ENCODE assay signal across 24 cellular contexts in the genomic region with DNA sequence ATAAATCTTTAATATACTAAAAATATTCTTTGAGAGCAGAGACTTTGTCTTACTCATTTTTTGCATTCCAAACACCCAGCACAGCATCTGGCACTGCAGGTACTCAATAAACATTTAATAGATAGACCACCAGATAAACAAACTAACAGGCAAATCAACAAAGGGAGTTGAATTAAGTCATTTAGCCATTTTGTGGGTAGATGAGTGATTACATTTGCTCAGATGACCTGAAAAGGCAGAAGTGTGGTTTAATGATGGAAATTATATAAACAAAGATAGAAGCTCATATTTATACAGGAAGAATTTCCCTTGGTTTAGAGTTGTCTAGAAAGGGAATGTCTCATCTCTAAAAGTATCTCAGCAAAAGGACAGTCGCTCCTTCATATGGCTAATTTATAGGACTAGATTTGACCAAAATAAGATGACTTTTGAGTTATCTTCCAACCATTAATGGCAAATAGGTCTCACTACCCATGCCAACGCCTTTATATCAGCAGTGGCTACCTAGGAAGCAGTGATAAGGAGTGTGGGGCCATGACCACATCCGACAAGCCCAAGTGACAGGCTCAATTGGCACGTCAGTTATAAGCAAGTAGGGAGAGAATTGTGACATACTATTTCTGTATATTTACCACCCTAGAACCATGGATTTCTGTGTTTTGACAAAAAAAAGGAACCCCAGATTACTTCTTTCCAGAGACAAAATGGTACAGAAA.
DNase-seq lines count a peak whose midpoint lies in the region; ATAC-seq, FAIRE-seq and TF ChIP-seq lines count a peak whose summit lies in the region.
"Had no signal": no experiment of that assay in that cellular context is flagged by ENCODE, and none has a peak within 500 bp of the region (broad histone marks: within the 10 kb centered on the region; RNA-seq: fewer than 3 reads in every experiment).

No MANE protein-coding gene starts in this region.

- FAIRE-seq in GM12878 (lab: Jason Lieb, UNC) = peak; percentile 23
- FAIRE-seq: GM19239, H1, HTR-8/SVneo had no signal

- POLR2A ChIA-PET in HEK293 (lab: Yijun Ruan, JAX) (no interaction called here), SK-N-SH (lab: Yijun Ruan, JAX) (no interaction called here), GM12878 (lab: Charles Lee) (no interaction called here)

- no peaks in the 10 kb centered on the region for H3K79me1 ChIP-seq in trophoblast cell (ENCODE audit: low read length)

- intact Hi-C loops in GM12878 (cut with micrococcal nuclease; ENCODE audit: unreplicated experiment) = no loop called here

- H2BK120ac ChIP-seq in trophoblast cell (ENCODE audit: insufficient read depth, low read length, poor library complexity) = no peak overlapping the region

- TF ChIP-seq EP300 in SK-N-SH (IDR thresholded peaks at IDR 0.05; ENCODE audit: borderline replicate concordance in 1 of 2, low read depth in 1 of 2, low read length in 1 of 2) (no peak), GM12878 (IDR thresholded peaks at IDR 0.05; ENCODE audit: borderline replicate concordance in 1 of 2, control insufficient read depth in 1 of 2, low read depth in 2 of 2, low read length in 2 of 2) (no peak)

- no peaks in the 10 kb centered on the region for H3K9me3 ChIP-seq in HEK293 (ENCODE audit: control insufficient read depth, insufficient read depth, low read depth, low read length)
- H3K9me3 ChIP-seq in SK-N-SH = no peaks in the 10 kb centered on the region
- H3K9me3 ChIP-seq in GM12878 (replicated peaks; ENCODE audit: control insufficient read depth, insufficient read depth, low read length) = no peaks in the 10 kb centered on the region
- peaks cover 1% of the 10 kb centered on the region for H3K9me3 ChIP-seq in trophoblast cell (ENCODE audit: insufficient read depth, low read depth, low read length)
- H3K9me3 ChIP-seq: A549; BLaER1 treated with 17β-estradiol and CSF1 and Interleukin-3, amounts not matched to agents 10 nM and 100 nM; SJSA1 had no signal

- H3K27ac ChIP-seq in HEK293 (ENCODE audit: extremely low read depth, low read depth, low read length) = no peak overlapping the region
- no peak overlapping the region; a peak in 1 of 4 replicates for H3K27ac ChIP-seq in SK-N-SH (ENCODE audit: low read depth in 2 of 2, low read length in 1 of 2)
- no peak overlapping the region for H3K27ac ChIP-seq in GM12878 (ENCODE audit: control insufficient read depth, insufficient read depth)
- H3K27ac ChIP-seq in trophoblast cell (ENCODE audit: low read depth, low read length) = no peak overlapping the region
- H3K27ac ChIP-seq: A549; BLaER1 treated with 17β-estradiol and CSF1 and Interleukin-3, amounts not matched to agents 10 nM and 100 nM; PC-9; SJSA1 had no signal

- no peak overlapping the region for H3K9ac ChIP-seq in SK-N-SH
- H3K9ac ChIP-seq in GM12878 (ENCODE audit: control insufficient read depth, insufficient read depth, low read length) = no peak overlapping the region
- no peak overlapping the region for H3K9ac ChIP-seq in trophoblast cell (ENCODE audit: low read length)
- H3K9ac ChIP-seq: BLaER1 treated with 17β-estradiol and CSF1 and Interleukin-3, amounts not matched to agents 10 nM and 100 nM had no signal

- TF ChIP-seq CTCF in HEK293 (tag by site-specific recombination; IDR thresholded peaks at IDR 0.05) (no peak), SK-N-SH (IDR thresholded peaks at IDR 0.05) (no peak), GM12878 (IDR thresholded peaks at IDR 0.05 in 2 of 3, conservative IDR thresholded peaks at IDR 0.05 in 1 of 3; ENCODE audit: control insufficient read depth in 2 of 3, extremely low read depth in 1 of 3, insufficient read depth in 1 of 3, low read depth in 3 of 3, low read length in 3 of 3) (no peak)

- H3K18ac ChIP-seq in trophoblast cell (ENCODE audit: low read length) = no peak overlapping the region

- H3K4me3 ChIP-seq in HEK293 (ENCODE audit: low read depth, low read length) (no peak overlapping the region), SK-N-SH (ENCODE audit: low read depth in 2 of 2, low read length in 1 of 2) (no peak overlapping the region), GM12878 (no peak overlapping the region), trophoblast cell (ENCODE audit: low read depth, low read length) (no peak overlapping the region)
- H3K4me3 ChIP-seq: A549; BLaER1 treated with 17β-estradiol and CSF1 and Interleukin-3, amounts not matched to agents 10 nM and 100 nM; PC-9; SJSA1 had no signal

- CTCF ChIA-PET in HEK293 (lab: Yijun Ruan, JAX) = no interaction called here
- CTCF ChIA-PET in SK-N-SH (lab: Yijun Ruan, JAX) = interaction anchor here (1.8 kb wide), 1 partner anchor 8 kb away, joined by 7 read pairs; no protein-coding TSS in a partner anchor
- CTCF ChIA-PET in GM12878 (lab: Yijun Ruan, JAX) = interaction anchor here (0.8 kb wide), 1 partner anchor 547 kb away, joined by 3 read pairs; no protein-coding TSS in a partner anchor

- DNase-seq in SK-N-SH (no peak), GM12878 (ENCODE audit: low read depth, low spot score) (no peak), trophoblast cell (peak; percentile 19 to 21), HK-2 (ENCODE audit: unreplicated experiment) (no peak)
- DNase-seq: AML-193; CD4-positive, alpha-beta T cell; KG1; MM.1S; NCI-H2029; NCI-H446 treated with DMSO at 0.1 percent for 48 hours; NCI-H526; NCI-H82; NK-92 treated with Interleukin-12 subunit alpha and Interleukin-12 subunit beta, amount 100 ng/mL, for 24 hours had no signal

- no peaks in the 10 kb centered on the region for H4K20me1 ChIP-seq in SK-N-SH (ENCODE audit: insufficient read depth)
- no peaks in the 10 kb centered on the region for H4K20me1 ChIP-seq in GM12878 (ENCODE audit: control insufficient read depth, insufficient read depth)
- H4K20me1 ChIP-seq: BLaER1 treated with 17β-estradiol and CSF1 and Interleukin-3, amounts not matched to agents 10 nM and 100 nM had no signal

- no peak overlapping the region for H2BK5ac ChIP-seq in trophoblast cell (ENCODE audit: low read depth, low read length, poor library complexity)

- no peak overlapping the region for H2AFZ ChIP-seq in SK-N-SH (ENCODE audit: low read depth)
- H2AFZ ChIP-seq in GM12878 (ENCODE audit: control insufficient read depth, low read depth, low read length) = no peak overlapping the region
- H2AFZ ChIP-seq in trophoblast cell (ENCODE audit: insufficient read depth, low read length, poor library complexity) = no peak overlapping the region
- H2AFZ ChIP-seq: PC-9 had no signal

- H3K4me2 ChIP-seq in SK-N-SH (no peak overlapping the region), GM12878 (ENCODE audit: control insufficient read depth, insufficient read depth) (no peak overlapping the region), trophoblast cell (ENCODE audit: low read length) (no peak overlapping the region)
- H3K4me2 ChIP-seq: A549; BLaER1 treated with 17β-estradiol and CSF1 and Interleukin-3, amounts not matched to agents 10 nM and 100 nM; PC-9 had no signal

- H2AK5ac ChIP-seq in trophoblast cell (ENCODE audit: low read length) = no peak overlapping the region

- H3K36me3 ChIP-seq in HEK293 (ENCODE audit: control insufficient read depth in 2 of 2, insufficient read depth in 1 of 2, low read length in 2 of 2) (peaks cover 0 to 2% of the 10 kb centered on the region in 2 experiments; a peak in 1 of 3 replicates), SK-N-SH (replicated peaks in 1 of 2; ENCODE audit: control insufficient read depth in 1 of 2, insufficient read depth in 2 of 2, low read length in 1 of 2) (peaks cover 34 to 62% of the 10 kb centered on the region in 2 experiments), GM12878 (ENCODE audit: control insufficient read depth in 2 of 2, insufficient read depth in 2 of 2, low read length in 1 of 2) (peaks cover 0 to 31% of the 10 kb centered on the region in 2 experiments; a peak in 3 of 4 replicates), trophoblast cell (ENCODE audit: control insufficient read depth in 1 of 2, insufficient read depth in 2 of 2, low read length in 2 of 2) (peaks cover 0 to 3% of the 10 kb centered on the region in 2 experiments)

- TF ChIP-seq POLR2A in GM12878 (IDR thresholded peaks at IDR 0.05; ENCODE audit: low read depth, low read length) = no peak

- BruUV-seq in GM12878 (replicated peaks; lab: Mats Ljungman, UMichigan) = no TSS peak

- in situ Hi-C loops in GM12878 (cut with MboI) = no loop called here

- TF ChIP-seq RAD21 in SK-N-SH (IDR thresholded peaks at IDR 0.05; ENCODE audit: low read length) = no peak
- no peak for TF ChIP-seq RAD21 in GM12878 (IDR thresholded peaks at IDR 0.05; ENCODE audit: insufficient read depth, low read depth, low read length)

- H4K8ac ChIP-seq in trophoblast cell (ENCODE audit: low read depth, low read length) = no peak overlapping the region

- RAD21 ChIA-PET in GM12878 (lab: Charles Lee; ENCODE audit: unreplicated experiment) = no interaction called here

- no peak overlapping the region for H4K12ac ChIP-seq in trophoblast cell (ENCODE audit: low read depth, low read length)

- H3K4me1 ChIP-seq in HEK293 (ENCODE audit: control insufficient read depth, insufficient read depth, low read length) (peaks cover 14% of the 10 kb centered on the region), SK-N-SH (ENCODE audit: control insufficient read depth in 1 of 2, insufficient read depth in 2 of 2, low read depth in 1 of 2, low read length in 1 of 2) (peaks cover 8 to 32% of the 10 kb centered on the region in 2 experiments; a peak in 3 of 4 replicates), GM12878 (ENCODE audit: control insufficient read depth, insufficient read depth, low read length) (no peaks in the 10 kb centered on the region), trophoblast cell (ENCODE audit: control insufficient read depth in 1 of 2, insufficient read depth in 2 of 2, low read length in 2 of 2) (peaks cover 0 to 2% of the 10 kb centered on the region in 2 experiments)

- no peak overlapping the region for H4K91ac ChIP-seq in trophoblast cell (ENCODE audit: low read depth, low read length)

- 92% methylated on average over 4 of the region's 4 CpGs for WGBS in SK-N-SH (ENCODE audit: low lambda C conversion rate)
- WGBS in GM12878 (ENCODE audit: insufficient coverage, insufficient replicate concordance, low lambda C conversion rate, missing lambda C conversion rate) = 74% methylated on average over 4 of the region's 4 CpGs
- no CpG with 5 or more reads among the region's 4 CpGs for WGBS in trophoblast cell (ENCODE audit: extremely low coverage, insufficient coverage, insufficient read length)

- peaks cover 14% of the 10 kb centered on the region for H3F3A ChIP-seq in SK-N-SH (replicated peaks; ENCODE audit: insufficient read depth)

- ATAC-seq in GM12878 (no peak), GM18909 (IDR thresholded peaks at IDR 0.05; ENCODE audit: poor library complexity, unreplicated experiment) (no peak), GM18861 (IDR thresholded peaks at IDR 0.05; ENCODE audit: unreplicated experiment) (no peak)
- ATAC-seq: A549, Right ventricle myocardium inferior had no signal

- H3K79me2 ChIP-seq in SK-N-SH (ENCODE audit: insufficient read depth) (no peaks in the 10 kb centered on the region), GM12878 (ENCODE audit: control insufficient read depth, insufficient read depth, low read length) (no peaks in the 10 kb centered on the region), trophoblast cell (ENCODE audit: control insufficient read depth, insufficient read depth, low read length, poor library complexity) (no peaks in the 10 kb centered on the region)

- H3K4ac ChIP-seq in trophoblast cell (ENCODE audit: low read depth, low read length) = no peak overlapping the region

- H3K14ac ChIP-seq in trophoblast cell (ENCODE audit: low read length) = no peak overlapping the region

- H3K9me2 ChIP-seq in SK-N-SH = no peaks in the 10 kb centered on the region

- H3K27me3 ChIP-seq in SK-N-SH (ENCODE audit: insufficient read depth) (no peaks in the 10 kb centered on the region), GM12878 (replicated peaks in 1 of 2; ENCODE audit: control insufficient read depth in 2 of 2, insufficient read depth in 2 of 2, low read length in 1 of 2) (no peaks in the 10 kb centered on the region), trophoblast cell (ENCODE audit: insufficient read depth, low read length) (no peaks in the 10 kb centered on the region)
- H3K27me3 ChIP-seq: BLaER1 treated with 17β-estradiol and CSF1 and Interleukin-3, amounts not matched to agents 10 nM and 100 nM; SJSA1 had no signal

- no peak overlapping the region for H2BK12ac ChIP-seq in trophoblast cell (ENCODE audit: low read length)

- no peak overlapping the region for H3K23ac ChIP-seq in trophoblast cell (ENCODE audit: low read length)

- SMC1A ChIA-PET in GM12878 (lab: Charles Lee; ENCODE audit: uncharacterized antibody, unreplicated experiment) = interaction anchor here (0.8 kb wide), 1 partner anchor 48 kb away, joined by 3 read pairs; no protein-coding TSS in a partner anchor

Comparison
In these comparisons a context has a peak if more than half of its experiments do, and no peak if none do; other contexts are left out.
1. DNase-seq: peak in trophoblast cell (2 of 2); none in SK-N-SH (single experiment), GM12878 (single experiment) and HK-2 (single experiment).